ENCODE assay signal across 21 cellular contexts in genomic region chr1:19068639-19069276, GRCh38.
DNase-seq lines count a peak whose midpoint lies in the region; ATAC-seq and TF ChIP-seq lines count a peak whose summit lies in the region.
"Had no signal": no experiment of that assay in that cellular context is flagged by ENCODE, and none has a peak within 500 bp of the region (broad histone marks: within the 10 kb centered on the region; RNA-seq: fewer than 3 reads in every experiment).

No MANE protein-coding gene starts in this region.

- ATAC-seq in WTC11: no peak
- no peak for ATAC-seq in naive thymus-derived CD4-positive, alpha-beta T cell
- ATAC-seq in stimulated activated naive CD8-positive, alpha-beta T cell treated with anti-CD3 and anti-CD28 coated beads, Interleukin-15, Interleukin-2, amounts not matched to agents 100 U/mL and 50 U/mL, for 24 hours: no peak
- ATAC-seq: GM23338; natural killer cell; stimulated activated naive B cell treated with anti-CD40 and anti-IgM and Interleukin-4, amounts not matched to agents 10 μg/mL and 1 μg/mL and 100 μg/mL, for 72 hours had no signal

- H3K27ac ChIP-seq in HEK293 (ENCODE audit: extremely low read depth, low read depth, low read length): no peak overlapping the region
- H3K27ac ChIP-seq in naive thymus-derived CD4-positive, alpha-beta T cell (ENCODE audit: low read depth, low read length): no peak overlapping the region
- H3K27ac ChIP-seq: epithelial cell of prostate, PC-9 had no signal

- TF ChIP-seq CTCF in CD14-positive monocyte (IDR thresholded peaks at IDR 0.05) (no peak), HEK293 (tag by site-specific recombination; IDR thresholded peaks at IDR 0.05) (no peak), WTC11 (IDR thresholded peaks at IDR 0.05) (no peak)

- H3K36me3 Mint-ChIP-seq in CD14-positive monocyte (peaks cover 8 to 15% of the 10 kb centered on the region in 2 donors), WTC11 (peaks cover 6% of the 10 kb centered on the region; the same call in 1 of the 2 replicates)
- peaks cover 0 to 13% (median 2%) of the 10 kb centered on the region in 5 donors for H3K36me3 Mint-ChIP-seq in naive thymus-derived CD4-positive, alpha-beta T cell
- H3K36me3 Mint-ChIP-seq: natural killer cell had no signal

- DNase-seq in CD14-positive monocyte (ENCODE audit: low spot score) (no peak), WTC11 (ENCODE audit: low spot score) (no peak), SHP77 treated with DMSO at 0.1 percent for 48 hours (lab: John Stamatoyannopoulos, UW) (no peak), NOMO-1 treated with DMSO at 0.1 percent for 48 hours (lab: John Stamatoyannopoulos, UW; ENCODE audit: unreplicated experiment) (no peak), NOMO-1 (lab: John Stamatoyannopoulos, UW; ENCODE audit: unreplicated experiment in 2 of 2) (no peak)
- no peak for DNase-seq in naive thymus-derived CD4-positive, alpha-beta T cell
- DNase-seq in stimulated activated naive CD8-positive, alpha-beta T cell treated with anti-CD3 and anti-CD28 coated beads, Interleukin-15, Interleukin-2, amounts not matched to agents 100 U/mL and 50 U/mL, for 24 hours: no peak
- DNase-seq: activated CD4-positive, alpha-beta memory T cell treated with anti-CD3 and anti-CD28 coated beads for 36 hours; activated CD4-positive, CD25-positive, alpha-beta regulatory T cell; activated T-cell treated with anti-CD3 and anti-CD28 coated beads for 4 hours; dorsolateral prefrontal cortex; natural killer cell; NCI-H2171 treated with DMSO at 0.1 percent for 48 hours; PC-9; stimulated activated naive B cell treated with anti-CD40 and anti-IgM and Interleukin-4, amounts not matched to agents 10 μg/mL and 1 μg/mL and 100 μg/mL, for 72 hours; T-helper 2 cell had no signal

- H3K27me3 Mint-ChIP-seq in CD14-positive monocyte (ENCODE audit: low read depth in 3 of 3) (peaks cover 0 to 24% (median 6%) of the 10 kb centered on the region in 3 donors), WTC11 (ENCODE audit: low read depth) (no peaks in the 10 kb centered on the region)
- no peaks in the 10 kb centered on the region for H3K27me3 Mint-ChIP-seq in naive thymus-derived CD4-positive, alpha-beta T cell
- H3K27me3 Mint-ChIP-seq: activated CD4-positive, alpha-beta memory T cell treated with anti-CD3 and anti-CD28 coated beads for 36 hours; central memory CD8-positive, alpha-beta T cell; memory B cell had no signal

- intact Hi-C loops in CD14-positive monocyte (cut with micrococcal nuclease): no loop called here
- intact Hi-C loops in naive thymus-derived CD4-positive, alpha-beta T cell (cut with micrococcal nuclease): no loop called here

- POLR2A ChIA-PET in HEK293 (lab: Yijun Ruan, JAX): no interaction called here
- POLR2A ChIA-PET in WTC11 (lab: Charles Lee): no interaction called here
- POLR2A ChIA-PET in naive thymus-derived CD4-positive, alpha-beta T cell (lab: Charles Lee): no interaction called here

- H3K4me3 Mint-ChIP-seq in CD14-positive monocyte (no peak overlapping the region), WTC11 (no peak overlapping the region)
- peak overlapping the region in 2 of 10 donors; percentile 3 to 6 for H3K4me3 Mint-ChIP-seq in naive thymus-derived CD4-positive, alpha-beta T cell
- H3K4me3 Mint-ChIP-seq: activated CD4-positive, alpha-beta memory T cell treated with anti-CD3 and anti-CD28 coated beads for 36 hours; central memory CD8-positive, alpha-beta T cell; GM23338; memory B cell; natural killer cell; stimulated activated naive B cell treated with anti-CD40 and anti-IgM and Interleukin-4, amounts not matched to agents 10 μg/mL and 1 μg/mL and 100 μg/mL, for 72 hours had no signal

- no peak overlapping the region for H3K4me3 ChIP-seq in HEK293 (ENCODE audit: low read depth, low read length)
- no peak overlapping the region for H3K4me3 ChIP-seq in naive thymus-derived CD4-positive, alpha-beta T cell (ENCODE audit: low read length)
- H3K4me3 ChIP-seq: dorsolateral prefrontal cortex, GM23338, PC-9 had no signal

- H3K9me3 Mint-ChIP-seq in CD14-positive monocyte (no peaks in the 10 kb centered on the region), WTC11 (no peaks in the 10 kb centered on the region)
- H3K9me3 Mint-ChIP-seq in naive thymus-derived CD4-positive, alpha-beta T cell: peaks cover 0 to 2% (median 0%) of the 10 kb centered on the region in 11 donors
- H3K9me3 Mint-ChIP-seq: activated CD4-positive, alpha-beta memory T cell treated with anti-CD3 and anti-CD28 coated beads for 36 hours; central memory CD8-positive, alpha-beta T cell; GM23338; memory B cell; natural killer cell; stimulated activated naive B cell treated with anti-CD40 and anti-IgM and Interleukin-4, amounts not matched to agents 10 μg/mL and 1 μg/mL and 100 μg/mL, for 72 hours had no signal

- no peaks in the 10 kb centered on the region for H3K9me3 ChIP-seq in HEK293 (ENCODE audit: control insufficient read depth, insufficient read depth, low read depth, low read length)
- no peaks in the 10 kb centered on the region for H3K9me3 ChIP-seq in naive thymus-derived CD4-positive, alpha-beta T cell (ENCODE audit: control insufficient read depth in 2 of 3, low read length in 3 of 3)

- CTCF ChIA-PET in HEK293 (lab: Yijun Ruan, JAX): interaction anchor here (0.6 to 6.3 kb wide), 2 partner anchors 12 to 155 kb away, joined by 5 to 29 read pairs; no protein-coding TSS in a partner anchor
- CTCF ChIA-PET in WTC11 (lab: Charles Lee): interaction anchor here (1.1 to 8.8 kb wide), 4 partner anchors 57 to 161 kb away, joined by 3 to 74 read pairs (median 11); no protein-coding TSS in a partner anchor
- CTCF ChIA-PET in naive thymus-derived CD4-positive, alpha-beta T cell (lab: Charles Lee): no interaction called here

- peaks cover 0 to 13% of the 10 kb centered on the region in 2 experiments; a peak in 1 of 3 replicates for H3K36me3 ChIP-seq in HEK293 (ENCODE audit: control insufficient read depth in 2 of 2, insufficient read depth in 1 of 2, low read length in 2 of 2)
- H3K36me3 ChIP-seq in naive thymus-derived CD4-positive, alpha-beta T cell (ENCODE audit: control insufficient read depth in 2 of 3, insufficient read depth in 3 of 3, low read length in 3 of 3): peaks cover 0 to 4% (median 0%) of the 10 kb centered on the region in 3 experiments

- H3K4me1 Mint-ChIP-seq in CD14-positive monocyte (peaks cover 5% of the 10 kb centered on the region), WTC11 (peaks cover 3% of the 10 kb centered on the region; the same call in 1 of the 2 replicates)
- peaks cover 25 to 62% (median 48%) of the 10 kb centered on the region in 7 donors for H3K4me1 Mint-ChIP-seq in naive thymus-derived CD4-positive, alpha-beta T cell

- H3K4me1 ChIP-seq in HEK293 (ENCODE audit: control insufficient read depth, insufficient read depth, low read length): no peaks in the 10 kb centered on the region
- peaks cover 13 to 42% of the 10 kb centered on the region in 2 donors for H3K4me1 ChIP-seq in naive thymus-derived CD4-positive, alpha-beta T cell (ENCODE audit: control insufficient read depth in 2 of 2, insufficient read depth in 2 of 2, low read length in 2 of 2)

- H3K27ac Mint-ChIP-seq in CD14-positive monocyte (peak overlapping the region in 4 of 7 donors; percentile 2 to 75 (median 50)), WTC11 (0 out of 2 replicates have a peak overlapping the region, but pooled peaks have one; percentile 36)
- H3K27ac Mint-ChIP-seq in naive thymus-derived CD4-positive, alpha-beta T cell: peak overlapping the region in 5 of 9 donors; percentile 6 to 55 (median 45)
- H3K27ac Mint-ChIP-seq: activated CD4-positive, alpha-beta memory T cell treated with anti-CD3 and anti-CD28 coated beads for 36 hours; GM23338; memory B cell; natural killer cell; stimulated activated naive B cell treated with anti-CD40 and anti-IgM and Interleukin-4, amounts not matched to agents 10 μg/mL and 1 μg/mL and 100 μg/mL, for 72 hours had no signal

- H3K27me3 ChIP-seq in naive thymus-derived CD4-positive, alpha-beta T cell (ENCODE audit: control insufficient read depth in 2 of 2, insufficient read depth in 2 of 2, low read length in 2 of 2): no peaks in the 10 kb centered on the region
- H3K27me3 ChIP-seq: dorsolateral prefrontal cortex had no signal

TF ChIP-seq in HEK293, 187 proteins besides CTCF, POLR2A, EP300 and RAD21:
- TF ChIP-seq ZNF274 (IDR thresholded peaks at IDR 0.05; ENCODE audit: low read length): no peak
- TF ChIP-seq ZNF274 (tag by site-specific recombination; IDR thresholded peaks at IDR 0.05; ENCODE audit: borderline replicate concordance): no peak
- TF ChIP-seq SCRT2 (tag by site-specific recombination; IDR thresholded peaks at IDR 0.05): no peak
- 0 out of 2 replicates have a peak, but pooled peaks have one; percentile 42 for TF ChIP-seq ZNF600 (tag by site-specific recombination; IDR thresholded peaks at IDR 0.05)
- no peak for TF ChIP-seq ZNF670 (tag by site-specific recombination; IDR thresholded peaks at IDR 0.05; ENCODE audit: low read depth)

TF ChIP-seq in WTC11, 78 proteins besides CTCF, POLR2A, EP300 and RAD21 (continues in another document):
- no peak for TF ChIP-seq USF2 (CRISPR knock-in tag; IDR thresholded peaks at IDR 0.05)
- no peak for TF ChIP-seq AR (CRISPR knock-in tag; IDR thresholded peaks at IDR 0.05)
